24 cellular contexts compared by ENCODE assay signal in the genomic region with DNA sequence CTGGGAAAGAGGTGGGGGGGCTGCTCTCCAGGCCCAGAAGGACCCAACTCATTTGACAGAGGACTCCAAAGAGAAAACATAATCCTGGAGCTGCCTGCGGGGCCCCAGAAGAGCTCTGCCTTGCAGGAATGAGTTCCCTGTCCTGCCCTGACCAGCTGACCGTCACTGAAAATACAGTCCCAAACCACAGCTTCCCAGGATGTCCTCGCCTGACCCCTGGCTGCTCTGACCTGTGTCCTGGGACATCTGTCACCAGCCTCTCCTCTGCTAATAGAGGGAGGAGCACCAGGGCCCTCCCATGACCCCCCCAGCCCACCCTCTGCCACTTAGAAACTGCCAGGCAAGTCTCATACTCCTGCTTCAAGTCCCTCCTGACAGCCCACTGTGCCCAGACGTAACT. TPM values are rescaled to one million over a fixed set of nuclear protein-coding genes. Genes with fewer than 3 reads are reported as not detected.
"Had no signal": no experiment of that assay in that cellular context is flagged by ENCODE, and none has a peak within 500 bp of the region (broad histone marks: within the 10 kb centered on the region; RNA-seq: fewer than 3 reads in every experiment).

No MANE protein-coding gene starts in this region.

- H3K4me1 ChIP-seq: colonic mucosa, foreskin keratinocyte, vagina had no signal

- H3K4me3 Mint-ChIP-seq: activated B cell treated with CpG ODN at 0.5 μM for 24 hours; activated CD8-positive, alpha-beta T cell treated with anti-CD3 and anti-CD28 coated beads for 36 hours; activated naive CD8-positive, alpha-beta T cell; activated T-cell treated with anti-CD3 and anti-CD28 coated beads, Interleukin-2, amount 50 U/mL, for 4 hours; memory B cell; natural killer cell treated with Interleukin-12 subunit alpha and Interleukin-12 subunit beta and Interleukin-15 and Interleukin-18, amount 100 ng/mL, for 72 hours; stimulated activated naive B cell treated with anti-CD40 and anti-IgM and Interleukin-4, amounts not matched to agents 10 μg/mL and 1 μg/mL and 100 μg/mL, for 72 hours had no signal

- H3K4me3 ChIP-seq: colonic mucosa, heart left ventricle, thyroid gland, vagina had no signal

- H3K36me3 Mint-ChIP-seq: activated naive CD8-positive, alpha-beta T cell; memory B cell; natural killer cell treated with Interleukin-12 subunit alpha and Interleukin-12 subunit beta and Interleukin-15 and Interleukin-18, amount 100 ng/mL, for 72 hours; stimulated activated naive B cell treated with anti-CD40 and anti-IgM and Interleukin-4, amounts not matched to agents 10 μg/mL and 1 μg/mL and 100 μg/mL, for 72 hours had no signal

- DNase-seq: activated B cell treated with CpG ODN at 0.5 μM for 24 hours; activated CD4-positive, alpha-beta T cell treated with anti-CD3 and anti-CD28 coated beads for 48 hours; activated CD8-positive, alpha-beta T cell treated with anti-CD3 and anti-CD28 coated beads for 36 hours; activated effector memory CD4-positive, alpha-beta T cell treated with anti-CD3 and anti-CD28 coated beads, Interleukin-2, amount 50 U/mL, for 16 hours; activated T-cell treated with anti-CD3 and anti-CD28 coated beads, Interleukin-2, amount 50 U/mL, for 4 hours; amniotic stem cell; central memory CD4-positive, alpha-beta T cell; colonic mucosa; effector CD8-positive, alpha-beta T cell; foreskin keratinocyte; left colon; stimulated activated CD4-positive, alpha-beta T cell treated with anti-CD3 and anti-CD28 coated beads, Interleukin-2, amount 100 ng/mL, for 48 hours; stimulated activated naive B cell treated with anti-CD40 and anti-IgM and Interleukin-4, amounts not matched to agents 10 μg/mL and 1 μg/mL and 100 μg/mL, for 72 hours; T-helper 2 cell had no signal

- H3K27me3 ChIP-seq: colonic mucosa, thyroid gland, vagina had no signal

- H3K9me3 ChIP-seq: colonic mucosa, heart left ventricle, thyroid gland, vagina had no signal

- H3K9ac ChIP-seq: parathyroid adenoma had no signal

- H3K27ac Mint-ChIP-seq: activated B cell treated with CpG ODN at 0.5 μM for 24 hours; activated CD8-positive, alpha-beta T cell treated with anti-CD3 and anti-CD28 coated beads for 36 hours; activated naive CD8-positive, alpha-beta T cell; memory B cell; natural killer cell treated with Interleukin-12 subunit alpha and Interleukin-12 subunit beta and Interleukin-15 and Interleukin-18, amount 100 ng/mL, for 72 hours; stimulated activated naive B cell treated with anti-CD40 and anti-IgM and Interleukin-4, amounts not matched to agents 10 μg/mL and 1 μg/mL and 100 μg/mL, for 72 hours had no signal

- H3K9me3 Mint-ChIP-seq: activated B cell treated with CpG ODN at 0.5 μM for 24 hours; activated CD8-positive, alpha-beta T cell treated with anti-CD3 and anti-CD28 coated beads for 36 hours; activated T-cell treated with anti-CD3 and anti-CD28 coated beads, Interleukin-2, amount 50 U/mL, for 4 hours; memory B cell; natural killer cell treated with Interleukin-12 subunit alpha and Interleukin-12 subunit beta and Interleukin-15 and Interleukin-18, amount 100 ng/mL, for 72 hours; stimulated activated naive B cell treated with anti-CD40 and anti-IgM and Interleukin-4, amounts not matched to agents 10 μg/mL and 1 μg/mL and 100 μg/mL, for 72 hours had no signal

- H3K4me1 Mint-ChIP-seq: activated B cell treated with CpG ODN at 0.5 μM for 24 hours had no signal

- H2AFZ ChIP-seq: parathyroid adenoma had no signal

- H3K27ac ChIP-seq: colonic mucosa, foreskin keratinocyte, heart left ventricle, parathyroid adenoma, thyroid gland, vagina had no signal

- H3K36me3 ChIP-seq: colonic mucosa, heart left ventricle, thyroid gland, vagina had no signal

- FAIRE-seq: TTC549 had no signal

RNA-seq across cellular contexts. Expression of gene FIGNL2, which starts 9.8 kb away (rescaled TPM):
- total RNA-seq: foreskin keratinocyte, vagina had no signal

RNA-seq across cellular contexts. Expression of gene ANKRD33, which starts 49.1 kb away (rescaled TPM):
- total RNA-seq: activated B cell treated with CpG ODN at 0.5 μM for 24 hours; activated CD8-positive, alpha-beta T cell treated with anti-CD3 and anti-CD28 coated beads for 36 hours; activated T-cell treated with anti-CD3 and anti-CD28 coated beads, Interleukin-2, amount 50 U/mL, for 4 hours; colonic mucosa; foreskin keratinocyte; heart left ventricle; left colon; mucosa of gallbladder; natural killer cell treated with Interleukin-12 subunit alpha and Interleukin-12 subunit beta and Interleukin-15 and Interleukin-18, amount 100 ng/mL, for 72 hours; skeletal muscle tissue; thyroid gland; vagina had no signal
- polyA plus RNA-seq: foreskin keratinocyte, heart left ventricle had no signal
